19 cellular contexts compared by ENCODE assay signal in the genomic region with DNA sequence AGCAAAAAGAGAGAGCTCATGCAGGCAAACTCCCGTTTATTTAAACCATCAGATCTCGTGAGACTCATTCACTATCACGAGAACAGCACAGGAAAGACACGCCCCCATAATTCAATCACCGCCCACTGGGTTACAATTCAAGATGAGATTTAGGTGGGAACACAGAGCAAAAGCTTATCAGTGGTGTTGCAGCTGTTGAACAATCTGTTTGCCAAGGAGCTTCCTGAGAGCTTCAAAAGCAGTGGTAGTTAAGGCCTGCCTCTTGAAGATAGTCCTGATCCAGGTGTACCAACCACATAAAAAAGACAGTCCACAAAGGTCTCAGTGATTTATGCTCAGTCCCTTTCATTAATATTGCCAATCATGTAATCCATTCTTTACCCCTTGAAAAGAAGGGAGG.
"Had no signal": no experiment of that assay in that cellular context is flagged by ENCODE, and none has a peak within 500 bp of the region (broad histone marks: within the 10 kb centered on the region; RNA-seq: fewer than 3 reads in every experiment).

No MANE protein-coding gene starts in this region.

- H3K4me1 Mint-ChIP-seq: activated naive CD4-positive, alpha-beta T cell treated with anti-CD3 and anti-CD28 coated beads, Interleukin-2, amount 10 ng/mL, durations not matched to agents 7 days and 5 days; activated T-helper 17 cell treated with anti-CD3 and anti-CD28 coated beads, Interleukin-2, amount 50 U/mL, for 72 hours; central memory CD8-positive, alpha-beta T cell; memory B cell; nephron; stimulated activated naive B cell treated with anti-CD40 and anti-IgM and Interleukin-4, amounts not matched to agents 10 μg/mL and 1 μg/mL and 100 μg/mL, for 72 hours; T-helper 17 cell had no signal

- H3K4me3 ChIP-seq: body of pancreas, prostate gland, spleen had no signal

- H3K9me3 ChIP-seq: body of pancreas, prostate gland, spleen had no signal

- H3K27ac Mint-ChIP-seq: activated naive CD4-positive, alpha-beta T cell treated with anti-CD3 and anti-CD28 coated beads, Interleukin-2, amount 10 ng/mL, durations not matched to agents 7 days and 5 days; activated T-helper 17 cell treated with anti-CD3 and anti-CD28 coated beads, Interleukin-2, amount 50 U/mL, for 72 hours; memory B cell; nephron; stimulated activated naive B cell treated with anti-CD40 and anti-IgM and Interleukin-4, amounts not matched to agents 10 μg/mL and 1 μg/mL and 100 μg/mL, for 72 hours; T-helper 17 cell had no signal

- H3K27ac ChIP-seq: body of pancreas, prostate gland, spleen had no signal

- H3K27me3 Mint-ChIP-seq: activated naive CD4-positive, alpha-beta T cell treated with anti-CD3 and anti-CD28 coated beads, Interleukin-2, amount 10 ng/mL, durations not matched to agents 7 days and 5 days; activated T-helper 17 cell treated with anti-CD3 and anti-CD28 coated beads, Interleukin-2, amount 50 U/mL, for 72 hours; central memory CD8-positive, alpha-beta T cell; memory B cell; stimulated activated naive B cell treated with anti-CD40 and anti-IgM and Interleukin-4, amounts not matched to agents 10 μg/mL and 1 μg/mL and 100 μg/mL, for 72 hours; T-helper 17 cell had no signal

- H3K27me3 ChIP-seq: body of pancreas, spleen had no signal

- H3K9me3 Mint-ChIP-seq: activated naive CD4-positive, alpha-beta T cell treated with anti-CD3 and anti-CD28 coated beads, Interleukin-2, amount 10 ng/mL, durations not matched to agents 7 days and 5 days; activated T-helper 17 cell treated with anti-CD3 and anti-CD28 coated beads, Interleukin-2, amount 50 U/mL, for 72 hours; memory B cell; nephron had no signal

- ATAC-seq: activated T-helper 17 cell treated with anti-CD3 and anti-CD28 coated beads, Interleukin-2, amount 50 U/mL, for 72 hours; body of pancreas; esophagus mucosa; left lobe of liver; sciatic nerve; stimulated activated naive B cell treated with anti-CD40 and anti-IgM and Interleukin-4, amounts not matched to agents 10 μg/mL and 1 μg/mL and 100 μg/mL, for 72 hours; T-helper 17 cell had no signal

- H3K4me1 ChIP-seq: body of pancreas, prostate gland, spleen had no signal

- H3K36me3 ChIP-seq: prostate gland, spleen had no signal

- H3K4me3 Mint-ChIP-seq: activated naive CD4-positive, alpha-beta T cell treated with anti-CD3 and anti-CD28 coated beads, Interleukin-2, amount 10 ng/mL, durations not matched to agents 7 days and 5 days; activated T-helper 17 cell treated with anti-CD3 and anti-CD28 coated beads, Interleukin-2, amount 50 U/mL, for 72 hours; central memory CD8-positive, alpha-beta T cell; memory B cell; nephron; stimulated activated naive B cell treated with anti-CD40 and anti-IgM and Interleukin-4, amounts not matched to agents 10 μg/mL and 1 μg/mL and 100 μg/mL, for 72 hours; T-helper 17 cell had no signal

- H3K36me3 Mint-ChIP-seq: activated naive CD4-positive, alpha-beta T cell treated with anti-CD3 and anti-CD28 coated beads, Interleukin-2, amount 10 ng/mL, durations not matched to agents 7 days and 5 days; memory B cell; stimulated activated naive B cell treated with anti-CD40 and anti-IgM and Interleukin-4, amounts not matched to agents 10 μg/mL and 1 μg/mL and 100 μg/mL, for 72 hours had no signal

- DNase-seq: activated CD4-positive, alpha-beta T cell treated with anti-CD3 and anti-CD28 coated beads, Interleukin-2, amount 50 U/mL, for 1 hour; activated naive CD4-positive, alpha-beta T cell treated with anti-CD3 and anti-CD28 coated beads, Interleukin-2, amount 10 ng/mL, durations not matched to agents 7 days and 5 days; activated T-cell treated with anti-CD3 and anti-CD28 coated beads for 4 hours; body of pancreas; head of caudate nucleus; occipital lobe; spleen; stimulated activated CD4-positive, alpha-beta T cell treated with anti-CD3 and anti-CD28 coated beads, Interleukin-2, amount 100 ng/mL, for 24 hours; stimulated activated naive B cell treated with anti-CD40 and anti-IgM and Interleukin-4, amounts not matched to agents 10 μg/mL and 1 μg/mL and 100 μg/mL, for 72 hours; T-helper 17 cell; trophoblast cell had no signal
